Comparison of ENCODE assay signal across 9 cellular contexts in genomic region chr14:31926652-31927347, GRCh38.
DNase-seq lines count a peak whose midpoint lies in the region; ATAC-seq and TF ChIP-seq lines count a peak whose summit lies in the region.
"Had no signal": no experiment of that assay in that cellular context is flagged by ENCODE, and none has a peak within 500 bp of the region (broad histone marks: within the 10 kb centered on the region; RNA-seq: fewer than 3 reads in every experiment).

No MANE protein-coding gene starts in this region.

- H3K4me1 ChIP-seq in adrenal gland (replicated peaks in 1 of 2) (peaks cover 0 to 18% of the 10 kb centered on the region in 2 donors), gastroesophageal sphincter (peaks cover 17 to 34% (median 17%) of the 10 kb centered on the region in 3 donors), muscle layer of duodenum (ENCODE audit: control insufficient read depth in 1 of 2, insufficient read depth in 2 of 2, low read length in 2 of 2) (peaks cover 0 to 6% of the 10 kb centered on the region in 2 donors), transverse colon (peaks cover 0 to 24% (median 3%) of the 10 kb centered on the region in 4 donors), A673 (ENCODE audit: insufficient read depth, low read length, poor library complexity, severe bottlenecking) (peaks cover 4% of the 10 kb centered on the region)

- peak overlapping the region in 3 of 5 donors; percentile 4 to 24 (median 4) for H3K27ac ChIP-seq in adrenal gland
- peak overlapping the region; percentile 43 to 83 (median 80) for H3K27ac ChIP-seq in gastroesophageal sphincter
- peak overlapping the region; percentile 85 for H3K27ac ChIP-seq in muscle layer of duodenum (ENCODE audit: low read length)
- peak overlapping the region; percentile 40 to 62 (median 50) for H3K27ac ChIP-seq in transverse colon
- no peak overlapping the region for H3K27ac ChIP-seq in A673 (ENCODE audit: low read depth, low read length, poor library complexity, severe bottlenecking)

- ATAC-seq in gastroesophageal sphincter (peak; percentile 52), HG02571 (IDR thresholded peaks at IDR 0.05; ENCODE audit: unreplicated experiment) (no peak)

- H3K27me3 ChIP-seq in adrenal gland = no peaks in the 10 kb centered on the region
- no peaks in the 10 kb centered on the region for H3K27me3 ChIP-seq in gastroesophageal sphincter
- no peaks in the 10 kb centered on the region for H3K27me3 ChIP-seq in muscle layer of duodenum (ENCODE audit: low read depth, low read length)
- H3K27me3 ChIP-seq in transverse colon = no peaks in the 10 kb centered on the region
- no peaks in the 10 kb centered on the region for H3K27me3 ChIP-seq in A673 (replicated peaks; ENCODE audit: insufficient read depth, low read depth, low read length, poor library complexity)

- TF ChIP-seq CTCF in adrenal gland (IDR thresholded peaks at IDR 0.05) (no peak), gastroesophageal sphincter (IDR thresholded peaks at IDR 0.05) (no peak), transverse colon (IDR thresholded peaks at IDR 0.05) (no peak), A673 (conservative IDR thresholded peaks at IDR 0.05; ENCODE audit: low read depth, low read length) (no peak)

- 60 to 71% (median 67%) methylated on average over 6 of the region's 6 CpGs for WGBS in adrenal gland, 4 donors
- 25 to 28% methylated on average over 6 of the region's 6 CpGs for WGBS in gastroesophageal sphincter (ENCODE audit: low coverage in 1 of 2), 2 donors
- 75 to 76% methylated on average over 4 to 6 of the region's 6 CpGs for WGBS in transverse colon (ENCODE audit: low coverage in 1 of 2), 2 donors

- TF ChIP-seq EP300 in gastroesophageal sphincter (IDR thresholded peaks at IDR 0.05) (no peak), transverse colon (IDR thresholded peaks at IDR 0.05; ENCODE audit: low read depth) (no peak)

- in situ Hi-C loops in transverse colon (cut with MboI; ENCODE audit: low pct_ligation_motif_present in 1 of 4, low pct_unique_long_range_greater_than_20kb in 1 of 4, low sequenced_read_pairs in 3 of 4) (loop anchor here in 1 of 4 donors (25.0 kb wide), 1 partner anchor 336 kb away; no protein-coding TSS in a partner anchor), G401 (cut with HindIII; ENCODE audit: low sequenced_read_pairs) (no loop called here)

- BruUV-seq in A673 (replicated peaks; lab: Mats Ljungman, UMichigan) = no TSS peak

- H3K36me3 ChIP-seq in adrenal gland (replicated peaks in 1 of 2) (no peaks in the 10 kb centered on the region), gastroesophageal sphincter (no peaks in the 10 kb centered on the region), muscle layer of duodenum (ENCODE audit: control insufficient read depth in 1 of 2, insufficient read depth in 2 of 2, low read length in 2 of 2) (no peaks in the 10 kb centered on the region), transverse colon (no peaks in the 10 kb centered on the region), A673 (ENCODE audit: insufficient read depth, low read length, poor library complexity, severe bottlenecking) (no peaks in the 10 kb centered on the region)

- POLR2A ChIA-PET in A673 (lab: Charles Lee; ENCODE audit: low non-redundant PET) = no interaction called here

- DNase-seq in adrenal gland (peak in 1 of 7 donors; percentile 57), transverse colon (no peak), A673 (ENCODE audit: low spot score) (no peak), G401 (ENCODE audit: low spot score) (no peak), NCI-H2171 treated with DMSO at 0.1 percent for 48 hours (lab: John Stamatoyannopoulos, UW) (no peak)
- DNase-seq: activated T-cell treated with anti-CD3 and anti-CD28 coated beads, Interleukin-2, amount 50 U/mL, for 24 hours had no signal

- CTCF ChIA-PET in A673 (lab: Charles Lee) = interaction anchor here (1.1 kb wide), 1 partner anchor 324 kb away, joined by 4 read pairs; no protein-coding TSS in a partner anchor

- H3K4me3 ChIP-seq in adrenal gland (no peak overlapping the region), gastroesophageal sphincter (no peak overlapping the region), muscle layer of duodenum (ENCODE audit: low read depth in 1 of 2, low read length in 2 of 2) (no peak overlapping the region), transverse colon (no peak overlapping the region), A673 (ENCODE audit: low read depth, low read length, poor library complexity, severe bottlenecking) (no peak overlapping the region)

- no peaks in the 10 kb centered on the region for H3K9me3 ChIP-seq in adrenal gland (replicated peaks in 1 of 3)
- no peaks in the 10 kb centered on the region for H3K9me3 ChIP-seq in gastroesophageal sphincter
- no peaks in the 10 kb centered on the region for H3K9me3 ChIP-seq in muscle layer of duodenum (ENCODE audit: control insufficient read depth in 1 of 2, low read length in 2 of 2)
- H3K9me3 ChIP-seq in transverse colon = no peaks in the 10 kb centered on the region
- no peaks in the 10 kb centered on the region for H3K9me3 ChIP-seq in A673 (ENCODE audit: low read depth, low read length, poor library complexity, severe bottlenecking)

- intact Hi-C loops in adrenal gland (cut with DNase I) = loop anchor here in 1 of 2 donors (10.0 kb wide), 1 partner anchor 628 kb away; no protein-coding TSS in a partner anchor
- intact Hi-C loops in transverse colon (cut with DNase I; ENCODE audit: low total_unique reads) = no loop called here
- intact Hi-C loops in A673 (cut with micrococcal nuclease; ENCODE audit: unreplicated experiment) = loop anchor here (2.0 to 5.0 kb wide), 4 partner anchors 326 to 636 kb away; no protein-coding TSS in a partner anchor

- no peak for TF ChIP-seq POLR2A in adrenal gland (IDR thresholded peaks at IDR 0.05)
- TF ChIP-seq POLR2A in gastroesophageal sphincter (IDR thresholded peaks at IDR 0.05) = no peak
- TF ChIP-seq POLR2A in transverse colon (IDR thresholded peaks at IDR 0.05) = no peak
